8 cellular contexts compared by ENCODE assay signal in genomic region chr10:15083674-15084501, GRCh38. TPM values are rescaled to one million over a fixed set of nuclear protein-coding genes. Genes with fewer than 3 reads are reported as not detected.
DNase-seq lines count a peak whose midpoint lies in the region; ATAC-seq and TF ChIP-seq lines count a peak whose summit lies in the region.

No MANE protein-coding gene starts in this region.

- no peaks in the 10 kb centered on the region for H3K27me3 ChIP-seq in Panc1 (ENCODE audit: control insufficient read depth, insufficient read depth, low read length)
- H3K27me3 ChIP-seq in esophagus (ENCODE audit: control insufficient read depth in 1 of 2, insufficient read depth in 2 of 2, low read length in 2 of 2) = no peaks in the 10 kb centered on the region
- H3K27me3 ChIP-seq in osteoblast (ENCODE audit: insufficient read depth, low read length) = no peaks in the 10 kb centered on the region

- peak; percentile 17 for DNase-seq in AG08396 (ENCODE audit: low spot score)
- no peak for DNase-seq in Panc1 (ENCODE audit: low read depth, low spot score)
- peak; percentile 65 for DNase-seq in osteoblast (ENCODE audit: insufficient read length, low spot score, missing footprints)
- no peak for DNase-seq in retina

- H3K4me1 ChIP-seq in Panc1 (ENCODE audit: control insufficient read depth, insufficient read depth, low read length) = peaks cover 4% of the 10 kb centered on the region; the same call in 1 of the 2 replicates
- peaks cover 0 to 3% of the 10 kb centered on the region in 2 donors for H3K4me1 ChIP-seq in esophagus (ENCODE audit: control insufficient read depth in 2 of 2, insufficient read depth in 2 of 2, low read length in 1 of 2)
- H3K4me1 ChIP-seq in osteoblast (ENCODE audit: insufficient read depth, low read length) = peaks cover 13% of the 10 kb centered on the region

- in situ Hi-C loops in Panc1 (cut with HindIII; ENCODE audit: low pct_unique_long_range_greater_than_20kb, low sequenced_read_pairs) = no loop called here

- CTCF ChIA-PET in Panc1 (lab: Charles Lee) = interaction anchor here (0.5 kb wide), 1 partner anchor 18 kb away, joined by 6 read pairs; no protein-coding TSS in a partner anchor

- H3K36me3 ChIP-seq in Panc1 (ENCODE audit: control insufficient read depth, insufficient read depth, low read length) (no peaks in the 10 kb centered on the region), esophagus (ENCODE audit: control insufficient read depth in 2 of 2, insufficient read depth in 2 of 2, low read length in 1 of 2) (no peaks in the 10 kb centered on the region), osteoblast (ENCODE audit: insufficient read depth, low read length) (no peaks in the 10 kb centered on the region)

- peak overlapping the region; percentile 88 for H3K4me2 ChIP-seq in osteoblast (ENCODE audit: insufficient read depth, low read length)

- intact Hi-C loops in Panc1 (cut with micrococcal nuclease; ENCODE audit: unreplicated experiment) = no loop called here

- no peaks in the 10 kb centered on the region for H3K9me3 ChIP-seq in Panc1 (ENCODE audit: control insufficient read depth, insufficient read depth, low read depth, low read length)
- H3K9me3 ChIP-seq in esophagus (ENCODE audit: control insufficient read depth in 2 of 2, insufficient read depth in 1 of 2, low read depth in 1 of 2, low read length in 1 of 2) = no peaks in the 10 kb centered on the region
- H3K9me3 ChIP-seq in osteoblast (ENCODE audit: low read depth, low read length) = no peaks in the 10 kb centered on the region

- POLR2A ChIA-PET in Panc1 (lab: Charles Lee) = no interaction called here

- H3K4me3 ChIP-seq in Panc1 (ENCODE audit: low read depth in 2 of 2, low read length in 2 of 2) = peak overlapping the region; percentile 41 to 55
- H3K4me3 ChIP-seq in esophagus (ENCODE audit: low read depth in 1 of 2, low read length in 2 of 2) = peak overlapping the region; percentile 18 to 45
- peak overlapping the region; percentile 75 for H3K4me3 ChIP-seq in osteoblast (ENCODE audit: insufficient read depth, low read length)

- peak; percentile 14; the same call in 1 of the 2 replicates for ATAC-seq in Panc1
- ATAC-seq in HG02970 (IDR thresholded peaks at IDR 0.05; ENCODE audit: low FRiP score, unreplicated experiment) = no peak
- ATAC-seq in GM19455 (IDR thresholded peaks at IDR 0.05; ENCODE audit: unreplicated experiment) = no peak
- no peak for ATAC-seq in GM21786 (IDR thresholded peaks at IDR 0.05; ENCODE audit: unreplicated experiment)

- 69 to 73% methylated on average over 18 of the region's 18 CpGs for WGBS in esophagus, 2 donors

- no peaks in the 10 kb centered on the region for H3K79me2 ChIP-seq in osteoblast (ENCODE audit: insufficient read depth, low read length)

- H2AFZ ChIP-seq in osteoblast (ENCODE audit: low read length) = peak overlapping the region; percentile 90

- no TSS peak for BruUV-seq in Panc1 (replicated peaks; lab: Mats Ljungman, UMichigan)

- no peaks in the 10 kb centered on the region for H4K20me1 ChIP-seq in osteoblast (ENCODE audit: insufficient read depth, low read length)

- peak overlapping the region; percentile 71 for H3K27ac ChIP-seq in Panc1 (ENCODE audit: low read length)
- peak overlapping the region in 1 of 2 donors; percentile 42 for H3K27ac ChIP-seq in esophagus (ENCODE audit: low read depth in 2 of 2, low read length in 1 of 2)
- peak overlapping the region; percentile 62 for H3K27ac ChIP-seq in osteoblast (ENCODE audit: low read depth, low read length)

- TF ChIP-seq CTCF in Panc1 (IDR thresholded peaks at IDR 0.05) = no peak
- no peak for TF ChIP-seq CTCF in osteoblast (IDR thresholded peaks at IDR 0.05; ENCODE audit: extremely low read depth, low read depth, low read length)

RNA-seq across cellular contexts. Expression of gene ACBD7, which starts 4.7 kb away (rescaled TPM):
- total RNA-seq in Panc1 (2021; ENCODE audit: unreplicated experiment) (1.8 TPM), osteoblast (0.72 and 0.88 TPM in 2 replicates)
- polyA plus RNA-seq in Panc1 (2012; ENCODE audit: insufficient read length) = 0.56 TPM
- under 1 TPM; 0.09 to 0.10 TPM for polyA plus RNA-seq in esophagus

RNA-seq across cellular contexts. Expression of gene RPP38, which starts 13.3 kb away (rescaled TPM):
- total RNA-seq in Panc1 (2021; ENCODE audit: unreplicated experiment) = 19.9 TPM
- 19.2 TPM for polyA plus RNA-seq in Panc1 (2012; ENCODE audit: insufficient read length)
- polyA plus RNA-seq in esophagus = 10 to 100 TPM; 17.2 to 18.7 TPM
- 13.8 and 16.6 TPM in 2 replicates for total RNA-seq in osteoblast

RNA-seq across cellular contexts. Expression of gene OLAH, which starts 40.1 kb away (rescaled TPM):
- total RNA-seq in Panc1 (2021; ENCODE audit: unreplicated experiment) = not detected
- polyA plus RNA-seq in Panc1 (2012; ENCODE audit: insufficient read length) = not detected
- polyA plus RNA-seq in esophagus = 1 to 10 TPM in 1 of 2 donors, under 1 TPM in 1; 0.31 to 6.9 TPM
- total RNA-seq in osteoblast = not detected in 2 replicates

Comparison
In these comparisons a context has a peak if more than half of its experiments do, and no peak if none do; other contexts are left out.
1. DNase-seq: peak in AG08396 (single experiment) and osteoblast (single experiment); none in Panc1 (single experiment) and retina (single experiment).
2. Peak in every context shown above with its lines, with median percentiles within 50 percentile points of each other: H3K4me3 ChIP-seq.